In the genomic region with DNA sequence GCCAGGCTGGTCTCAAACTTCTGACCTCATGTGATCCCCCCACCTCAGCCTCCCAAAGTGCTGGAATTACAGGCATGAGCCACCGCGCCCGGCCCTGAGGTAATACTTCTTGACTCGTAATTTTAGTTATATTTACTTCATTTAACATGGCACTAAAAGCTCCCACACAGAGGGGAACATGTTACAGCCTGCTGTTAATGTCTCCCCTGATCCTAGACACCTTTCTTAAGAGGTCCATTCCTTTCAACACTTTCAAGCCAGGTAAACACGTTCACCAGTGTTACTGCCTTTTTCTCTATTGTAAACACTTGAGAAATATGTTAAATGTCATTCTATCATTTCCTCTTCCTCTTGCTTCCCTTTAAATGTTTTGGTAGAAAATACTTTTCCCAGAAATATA, we compare ENCODE assay signal across 14 cellular contexts.
"Had no signal": no experiment of that assay in that cellular context is flagged by ENCODE, and none has a peak within 500 bp of the region (broad histone marks: within the 10 kb centered on the region; RNA-seq: fewer than 3 reads in every experiment).

No MANE protein-coding gene starts in this region.

- H3K9me3 ChIP-seq: left lung, mucosa of descending colon, thyroid gland, uterus had no signal

- H3K4me1 ChIP-seq: left lung, thyroid gland, uterus had no signal

- H3K27ac ChIP-seq: left lung, thyroid gland, uterus had no signal

- ATAC-seq: effector memory CD8-positive, alpha-beta T cell; mucosa of descending colon; naive thymus-derived CD4-positive, alpha-beta T cell; stimulated activated memory B cell treated with anti-CD40 and anti-IgM and Interleukin-4, amounts not matched to agents 10 μg/mL and 1 μg/mL and 100 μg/mL, for 72 hours had no signal

- H3K9me3 Mint-ChIP-seq: activated CD4-positive, alpha-beta T cell treated with anti-CD3 and anti-CD28 coated beads, Interleukin-2, amount 10 ng/mL, durations not matched to agents 7 days and 5 days; activated T-helper 1 cell treated with anti-CD3 and anti-CD28 coated beads, Interleukin-12 subunit alpha, Interleukin-12 subunit beta, Interleukin-2, Interleukin-4 antibody, amounts not matched to agents 30 ng/mL and 10 ng/mL and 1 ng/mL, durations not matched to agents 14 hours and 24 hours and 36 hours; effector memory CD8-positive, alpha-beta T cell; naive thymus-derived CD4-positive, alpha-beta T cell; stimulated activated memory B cell treated with anti-CD40 and anti-IgM and Interleukin-4, amounts not matched to agents 10 μg/mL and 1 μg/mL and 100 μg/mL, for 72 hours had no signal

- DNase-seq: activated CD4-positive, alpha-beta T cell treated with anti-CD3 and anti-CD28 coated beads, Interleukin-2, amount 10 ng/mL, durations not matched to agents 7 days and 5 days; activated naive CD4-positive, alpha-beta T cell; anterior cingulate cortex; dermis blood vessel endothelial cell; effector memory CD8-positive, alpha-beta T cell; kidney; left lung; mucosa of descending colon; naive thymus-derived CD4-positive, alpha-beta T cell; retina; thyroid gland; uterus had no signal

- H3K4me1 Mint-ChIP-seq: activated CD4-positive, alpha-beta T cell treated with anti-CD3 and anti-CD28 coated beads, Interleukin-2, amount 10 ng/mL, durations not matched to agents 7 days and 5 days; stimulated activated memory B cell treated with anti-CD40 and anti-IgM and Interleukin-4, amounts not matched to agents 10 μg/mL and 1 μg/mL and 100 μg/mL, for 72 hours had no signal

- H3K27ac Mint-ChIP-seq: activated CD4-positive, alpha-beta T cell treated with anti-CD3 and anti-CD28 coated beads, Interleukin-2, amount 10 ng/mL, durations not matched to agents 7 days and 5 days; activated T-helper 1 cell treated with anti-CD3 and anti-CD28 coated beads, Interleukin-12 subunit alpha, Interleukin-12 subunit beta, Interleukin-2, Interleukin-4 antibody, amounts not matched to agents 30 ng/mL and 10 ng/mL and 1 ng/mL, durations not matched to agents 14 hours and 24 hours and 36 hours; effector memory CD8-positive, alpha-beta T cell; naive thymus-derived CD4-positive, alpha-beta T cell; stimulated activated memory B cell treated with anti-CD40 and anti-IgM and Interleukin-4, amounts not matched to agents 10 μg/mL and 1 μg/mL and 100 μg/mL, for 72 hours had no signal

- H3K36me3 ChIP-seq: left lung, thyroid gland, uterus had no signal

- H3K36me3 Mint-ChIP-seq: naive thymus-derived CD4-positive, alpha-beta T cell; stimulated activated memory B cell treated with anti-CD40 and anti-IgM and Interleukin-4, amounts not matched to agents 10 μg/mL and 1 μg/mL and 100 μg/mL, for 72 hours had no signal

- H3K4me3 Mint-ChIP-seq: activated CD4-positive, alpha-beta T cell treated with anti-CD3 and anti-CD28 coated beads, Interleukin-2, amount 10 ng/mL, durations not matched to agents 7 days and 5 days; activated T-helper 1 cell treated with anti-CD3 and anti-CD28 coated beads, Interleukin-12 subunit alpha, Interleukin-12 subunit beta, Interleukin-2, Interleukin-4 antibody, amounts not matched to agents 30 ng/mL and 10 ng/mL and 1 ng/mL, durations not matched to agents 14 hours and 24 hours and 36 hours; effector memory CD8-positive, alpha-beta T cell; naive thymus-derived CD4-positive, alpha-beta T cell; stimulated activated memory B cell treated with anti-CD40 and anti-IgM and Interleukin-4, amounts not matched to agents 10 μg/mL and 1 μg/mL and 100 μg/mL, for 72 hours had no signal

- H3K27me3 ChIP-seq: left lung, thyroid gland, uterus had no signal

- H3K4me3 ChIP-seq: left lung, mucosa of descending colon, thyroid gland, uterus had no signal
